ENCODE assay signal across 8 cellular contexts in the genomic region with DNA sequence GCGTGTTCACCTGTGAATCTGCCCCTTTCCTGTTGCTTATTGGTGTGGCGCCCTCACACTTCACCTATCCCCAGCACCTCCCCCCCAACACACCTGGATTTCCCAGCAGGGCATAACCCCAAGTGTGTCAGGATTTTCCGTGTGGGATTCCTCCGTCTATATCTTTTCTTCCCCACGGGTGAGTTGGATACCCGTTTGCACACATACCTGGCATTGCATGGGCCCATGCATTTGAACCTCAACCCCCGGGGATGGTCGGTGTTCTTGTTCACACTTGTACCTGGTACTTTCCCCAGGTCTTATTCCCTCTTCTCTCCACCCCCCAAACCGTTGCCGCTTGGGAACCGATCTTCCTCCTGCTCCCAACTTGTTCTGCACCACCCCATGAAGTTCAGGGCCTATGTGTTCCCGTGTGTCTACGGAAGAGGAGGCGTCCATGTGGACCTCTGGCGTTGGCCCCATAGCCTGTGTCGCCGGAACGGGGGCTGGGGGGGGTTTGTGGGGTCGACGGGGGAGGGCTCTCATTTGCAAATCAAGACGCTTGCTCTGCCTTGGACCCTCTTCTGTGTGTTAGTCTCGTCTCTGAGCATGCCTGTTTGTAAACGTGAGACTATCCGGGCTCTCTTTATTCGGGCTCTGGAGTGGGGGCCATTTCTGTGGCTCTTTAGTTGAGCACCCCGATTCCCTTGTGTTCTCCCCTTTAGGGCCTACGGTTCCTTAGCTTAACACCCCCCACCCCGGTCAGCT. TPM values are rescaled to one million over a fixed set of nuclear protein-coding genes. Genes with fewer than 3 reads are reported as not detected.
DNase-seq lines count a peak whose midpoint lies in the region; ATAC-seq and TF ChIP-seq lines count a peak whose summit lies in the region.

No MANE protein-coding gene starts in this region.

- no peak for DNase-seq in SK-N-SH
- no peak for DNase-seq in NT2/D1 (ENCODE audit: low read depth, low spot score)
- peak; percentile 63 for DNase-seq in MCF 10A (ENCODE audit: unreplicated experiment)
- DNase-seq in lung microvascular endothelial cell (ENCODE audit: low read depth in 2 of 2): peak; percentile 9 to 21
- no peak for DNase-seq in upper lobe of right lung
- no peak for DNase-seq in activated CD4-positive, CD25-positive, alpha-beta regulatory T cell (lab: John Stamatoyannopoulos, UW)

- H3K79me2 ChIP-seq in SK-N-SH (ENCODE audit: insufficient read depth): peaks cover 43% of the 10 kb centered on the region

- peaks cover 27% of the 10 kb centered on the region for H3K4me1 Mint-ChIP-seq in MCF 10A (ENCODE audit: insufficient read depth, unreplicated experiment)

- H3F3A ChIP-seq in SK-N-SH (replicated peaks; ENCODE audit: insufficient read depth): peaks cover 29% of the 10 kb centered on the region

- peaks cover 29% of the 10 kb centered on the region for H4K20me1 ChIP-seq in SK-N-SH (ENCODE audit: insufficient read depth)

- no peaks in the 10 kb centered on the region for H3K9me2 ChIP-seq in SK-N-SH

- 5% methylated on average over 26 of the region's 28 CpGs for WGBS in SK-N-SH (ENCODE audit: low lambda C conversion rate)

- no peaks in the 10 kb centered on the region for H3K27me3 Mint-ChIP-seq in MCF 10A (ENCODE audit: insufficient read depth, unreplicated experiment)

- no TSS peak for BruUV-seq in MCF 10A (replicated peaks; lab: Mats Ljungman, UMichigan)

- TF ChIP-seq CTCF in SK-N-SH (IDR thresholded peaks at IDR 0.05) (no peak), MCF 10A (IDR thresholded peaks at IDR 0.05; ENCODE audit: unreplicated experiment) (no peak), upper lobe of right lung (IDR thresholded peaks at IDR 0.05) (no peak)

- no peaks in the 10 kb centered on the region for H3K27me3 ChIP-seq in SK-N-SH (ENCODE audit: insufficient read depth)
- no peaks in the 10 kb centered on the region for H3K27me3 ChIP-seq in NT2/D1 (ENCODE audit: insufficient read depth, insufficient read length)
- H3K27me3 ChIP-seq in upper lobe of right lung: no peaks in the 10 kb centered on the region

- peak overlapping the region; percentile 71 for H3K4me3 Mint-ChIP-seq in MCF 10A (ENCODE audit: unreplicated experiment)

- H3K36me3 ChIP-seq in SK-N-SH (replicated peaks in 1 of 2; ENCODE audit: control insufficient read depth in 1 of 2, insufficient read depth in 2 of 2, low read length in 1 of 2) (peaks cover 12 to 34% of the 10 kb centered on the region in 2 experiments), NT2/D1 (ENCODE audit: insufficient read depth, insufficient read length, low read length) (peaks cover 32% of the 10 kb centered on the region), upper lobe of right lung (peaks cover 35% of the 10 kb centered on the region)

- H3K27ac Mint-ChIP-seq in MCF 10A (ENCODE audit: low read depth, unreplicated experiment): peak overlapping the region; percentile 38

- H3K27ac ChIP-seq in SK-N-SH (ENCODE audit: low read depth in 2 of 2, low read length in 1 of 2): peak overlapping the region; percentile 75 to 95; a peak in 3 of 4 replicates
- peak overlapping the region; percentile 55 for H3K27ac ChIP-seq in upper lobe of right lung

- no peak for ATAC-seq in SK-N-SH treated with all-trans-retinoic acid at 6 μM for 48 hours
- no peak for ATAC-seq in upper lobe of right lung
- no peak for ATAC-seq in HG03196 (IDR thresholded peaks at IDR 0.05; ENCODE audit: unreplicated experiment)

- H3K9me3 ChIP-seq in SK-N-SH: no peaks in the 10 kb centered on the region
- H3K9me3 ChIP-seq in NT2/D1 (ENCODE audit: insufficient read depth, low read length): no peaks in the 10 kb centered on the region
- no peaks in the 10 kb centered on the region for H3K9me3 ChIP-seq in upper lobe of right lung

- CTCF ChIA-PET in SK-N-SH (lab: Yijun Ruan, JAX) (interaction anchor here (1.0 to 2.2 kb wide), 4 partner anchors 22 to 80 kb away, joined by 3 to 12 read pairs (median 3); no protein-coding TSS in a partner anchor), MCF 10A (lab: Yijun Ruan, JAX) (interaction anchor here (0.6 to 2.5 kb wide), 4 partner anchors 18 to 1033 kb away, joined by 3 to 11 read pairs (median 3); no protein-coding TSS in a partner anchor)

- intact Hi-C loops in MCF 10A (cut with micrococcal nuclease): loop anchor here (5.0 kb wide), 1 partner anchor 85 kb away; the partner anchor contains the start of gene PRMT1
- intact Hi-C loops in upper lobe of right lung (cut with DNase I): no loop called here

- no peak for TF ChIP-seq EP300 in SK-N-SH (IDR thresholded peaks at IDR 0.05; ENCODE audit: borderline replicate concordance in 1 of 2, low read depth in 1 of 2, low read length in 1 of 2)

- H3K4me2 ChIP-seq in SK-N-SH: peak overlapping the region; percentile 98

- H3K4me1 ChIP-seq in SK-N-SH (ENCODE audit: control insufficient read depth in 1 of 2, insufficient read depth in 2 of 2, low read depth in 1 of 2, low read length in 1 of 2): peaks cover 0 to 12% of the 10 kb centered on the region in 2 experiments; a peak in 1 of 4 replicates
- peaks cover 3% of the 10 kb centered on the region for H3K4me1 ChIP-seq in NT2/D1 (ENCODE audit: insufficient read depth, insufficient read length)
- H3K4me1 ChIP-seq in upper lobe of right lung: peaks cover 6% of the 10 kb centered on the region

- H3K4me3 ChIP-seq in SK-N-SH (ENCODE audit: low read depth in 2 of 2, low read length in 1 of 2): peak overlapping the region; percentile 79 to 90
- peak overlapping the region; percentile 88 for H3K4me3 ChIP-seq in NT2/D1 (ENCODE audit: insufficient read length, low read depth)
- peak overlapping the region; percentile 85 for H3K4me3 ChIP-seq in upper lobe of right lung

- POLR2A ChIA-PET in SK-N-SH (lab: Yijun Ruan, JAX) (interaction anchor here (1.0 to 1.1 kb wide), 4 partner anchors 9 to 84 kb away, joined by 3 to 7 read pairs (median 4); partner anchors contain the start of gene PRMT1), MCF 10A (lab: Yijun Ruan, JAX) (interaction anchor here (0.5 to 8.4 kb wide), 11 partner anchors 9 to 1269 kb away, joined by 3 to 138 read pairs (median 5); partner anchors contain the start of genes BCL2L12, IRF3, NOSIP and PPP1R15A)

- peak overlapping the region; percentile 88 for H3K9ac ChIP-seq in SK-N-SH
- H3K9ac ChIP-seq in NT2/D1 (ENCODE audit: insufficient read length, low read depth): peak overlapping the region; percentile 94

- no peak overlapping the region for H2AFZ ChIP-seq in SK-N-SH (ENCODE audit: low read depth)

- H3K9me3 Mint-ChIP-seq in MCF 10A (ENCODE audit: unreplicated experiment): no peaks in the 10 kb centered on the region

- peaks cover 32% of the 10 kb centered on the region for H3K36me3 Mint-ChIP-seq in MCF 10A (ENCODE audit: insufficient read depth, unreplicated experiment)

- no peak for TF ChIP-seq RAD21 in SK-N-SH (IDR thresholded peaks at IDR 0.05; ENCODE audit: low read length)

TF ChIP-seq in SK-N-SH, 30 proteins besides CTCF, POLR2A, EP300 and RAD21 (continues in another document):
- no peak for TF ChIP-seq RFX5 (IDR thresholded peaks at IDR 0.05; ENCODE audit: low read length)
- no peak for TF ChIP-seq SIN3A (IDR thresholded peaks at IDR 0.05; ENCODE audit: borderline replicate concordance, low read depth, low read length)
- no peak for TF ChIP-seq TEAD4 (IDR thresholded peaks at IDR 0.05; ENCODE audit: borderline replicate concordance, insufficient read depth)

TF ChIP-seq in SK-N-SH treated with all-trans-retinoic acid at 6 μM for 48 hours, 23 proteins besides CTCF, POLR2A, EP300 and RAD21 (continues in another document):
- TF ChIP-seq ZC3H10 (CRISPR knock-in tag; IDR thresholded peaks at IDR 0.05) (no peak), OSR1 (CRISPR knock-in tag; IDR thresholded peaks at IDR 0.05) (no peak), ZNF8 (CRISPR knock-in tag; IDR thresholded peaks at IDR 0.05) (no peak), ZNF565 (CRISPR knock-in tag; conservative IDR thresholded peaks at IDR 0.05; ENCODE audit: low read depth) (no peak)
- TF ChIP-seq, protein P1, sequence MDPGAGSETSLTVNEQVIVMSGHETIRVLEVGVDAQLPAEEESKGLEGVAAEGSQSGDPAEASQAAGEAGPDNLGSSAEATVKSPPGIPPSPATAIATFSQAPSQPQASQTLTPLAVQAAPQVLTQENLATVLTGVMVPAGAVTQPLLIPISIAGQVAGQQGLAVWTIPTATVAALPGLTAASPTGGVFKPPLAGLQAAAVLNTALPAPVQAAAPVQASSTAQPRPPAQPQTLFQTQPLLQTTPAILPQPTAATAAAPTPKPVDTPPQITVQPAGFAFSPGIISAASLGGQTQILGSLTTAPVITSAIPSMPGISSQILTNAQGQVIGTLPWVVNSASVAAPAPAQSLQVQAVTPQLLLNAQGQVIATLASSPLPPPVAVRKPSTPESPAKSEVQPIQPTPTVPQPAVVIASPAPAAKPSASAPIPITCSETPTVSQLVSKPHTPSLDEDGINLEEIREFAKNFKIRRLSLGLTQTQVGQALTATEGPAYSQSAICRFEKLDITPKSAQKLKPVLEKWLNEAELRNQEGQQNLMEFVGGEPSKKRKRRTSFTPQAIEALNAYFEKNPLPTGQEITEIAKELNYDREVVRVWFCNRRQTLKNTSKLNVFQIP (CRISPR knock-in tag; IDR thresholded peaks at IDR 0.05; ENCODE audit: borderline replicate concordance, low read depth): no peak

RNA-seq across cellular contexts. Expression of gene PRR12, which starts 1.7 kb away (rescaled TPM):
- 0.71 and 1.7 TPM in 2 replicates for polyA plus RNA-seq in SK-N-SH (2012; rRNA removed)
- 1.4 and 1.8 TPM in 2 replicates for polyA plus RNA-seq in SK-N-SH (2012; cell fraction: cytosol; rRNA removed)
- 5.2 and 8.9 TPM in 2 replicates for polyA plus RNA-seq in SK-N-SH (2012; cell fraction: nucleus; rRNA removed)
- total RNA-seq in MCF 10A (2022) (19.0 and 20.2 TPM in 2 replicates), lung microvascular endothelial cell (1.1 and 2.0 TPM in 2 replicates), upper lobe of right lung (30.9 TPM)

RNA-seq across cellular contexts. Expression of gene PRRG2, which starts 11.5 kb away (rescaled TPM):
- 0.42 and 0.44 TPM in 2 replicates for polyA plus RNA-seq in SK-N-SH (2012; rRNA removed)
- 0.21 and 0.62 TPM in 2 replicates for polyA plus RNA-seq in SK-N-SH (2012; cell fraction: cytosol; rRNA removed)
- 0.33 and 0.42 TPM in 2 replicates for polyA plus RNA-seq in SK-N-SH (2012; cell fraction: nucleus; rRNA removed)
- total RNA-seq in MCF 10A (2022): 3.9 and 4.7 TPM in 2 replicates
- total RNA-seq in lung microvascular endothelial cell: 4.6 and 12.5 TPM in 2 replicates
- total RNA-seq in upper lobe of right lung: 10.1 TPM

RNA-seq across cellular contexts. Expression of gene NOSIP, which starts 12.3 kb away (rescaled TPM):
- polyA plus RNA-seq in SK-N-SH (2012; rRNA removed): 101 and 128 TPM in 2 replicates
- polyA plus RNA-seq in SK-N-SH (2012; cell fraction: cytosol; rRNA removed): 53.6 and 77.6 TPM in 2 replicates
- polyA plus RNA-seq in SK-N-SH (2012; cell fraction: nucleus; rRNA removed): 159 and 225 TPM in 2 replicates
- total RNA-seq in MCF 10A (2022) (54.4 and 57.9 TPM in 2 replicates), lung microvascular endothelial cell (87.6 and 105 TPM in 2 replicates), upper lobe of right lung (48.7 TPM)

RNA-seq across cellular contexts. Expression of gene RRAS, which starts 47.3 kb away (rescaled TPM):
- polyA plus RNA-seq in SK-N-SH (2012; rRNA removed): 113 and 141 TPM in 2 replicates
- polyA plus RNA-seq in SK-N-SH (2012; cell fraction: cytosol; rRNA removed): 75.1 and 114 TPM in 2 replicates
- polyA plus RNA-seq in SK-N-SH (2012; cell fraction: nucleus; rRNA removed): 85.4 and 90.9 TPM in 2 replicates
- total RNA-seq in MCF 10A (2022) (37.6 and 56.5 TPM in 2 replicates), lung microvascular endothelial cell (18.1 and 18.3 TPM in 2 replicates), upper lobe of right lung (138 TPM)

RNA-seq across cellular contexts. Expression of gene SCAF1, which starts 49.4 kb away (rescaled TPM):
- 5.5 and 9.5 TPM in 2 replicates for polyA plus RNA-seq in SK-N-SH (2012; rRNA removed)
- 9.1 and 15.9 TPM in 2 replicates for polyA plus RNA-seq in SK-N-SH (2012; cell fraction: cytosol; rRNA removed)
- polyA plus RNA-seq in SK-N-SH (2012; cell fraction: nucleus; rRNA removed): 51.6 and 91.2 TPM in 2 replicates
- total RNA-seq in MCF 10A (2022) (81.3 and 101 TPM in 2 replicates), lung microvascular endothelial cell (5.0 and 6.3 TPM in 2 replicates), upper lobe of right lung (67.9 TPM)

Comparison
In these comparisons a context has a peak if more than half of its experiments do, and no peak if none do; other contexts are left out.
1. DNase-seq: peak in MCF 10A (single experiment) and lung microvascular endothelial cell (2 of 2); none in SK-N-SH (single experiment), NT2/D1 (single experiment), upper lobe of right lung (single experiment) and activated CD4-positive, CD25-positive, alpha-beta regulatory T cell (0 of 4).
2. Peak in every context shown above with its lines, with median percentiles within 50 percentile points of each other: H3K4me3 ChIP-seq.